Comparison of ENCODE assay signal across 1 cellular context in the genomic region with DNA sequence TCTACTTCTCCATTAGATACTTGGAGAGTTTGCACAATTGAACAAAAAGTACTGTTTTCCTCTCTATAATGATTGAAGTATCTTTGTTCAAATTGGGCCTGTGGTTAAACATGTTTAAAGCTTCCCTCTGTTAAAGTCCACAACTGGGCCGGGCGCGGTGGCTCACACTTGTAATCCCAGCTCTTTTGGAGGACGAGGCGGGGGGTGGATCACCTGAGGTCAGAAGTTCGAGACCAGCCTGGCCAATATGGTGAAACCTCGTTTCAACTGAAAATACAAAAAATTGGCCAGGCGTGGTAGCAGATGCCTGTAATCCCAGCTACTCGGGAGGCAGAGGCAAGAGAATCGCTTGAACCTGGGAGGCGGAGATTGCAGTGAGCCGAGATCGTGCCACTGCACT. TPM values are rescaled to one million over a fixed set of nuclear protein-coding genes. Genes with fewer than 3 reads are reported as not detected.
"Had no signal": no experiment of that assay in that cellular context is flagged by ENCODE, and none has a peak within 500 bp of the region (broad histone marks: within the 10 kb centered on the region; RNA-seq: fewer than 3 reads in every experiment).

No MANE protein-coding gene starts in this region.

RNA-seq across cellular contexts. Expression of a gene that starts 31.8 kb away (rescaled TPM):
- polyA plus RNA-seq: keratinocyte had no signal
